1 cellular context compared by ENCODE assay signal in genomic region chr9:113275147-113276131, GRCh38.
TF ChIP-seq lines count a peak whose summit lies in the region.

CDC26 (minus strand) TSS chr9:113275572; CDS start chr9:113272507, 3,065 bp downstream.
PRPF4 (plus strand) TSS chr9:113275658; CDS start chr9:113275744, 86 bp downstream.

TF ChIP-seq in WTC11, 78 proteins besides CTCF, POLR2A, EP300 and RAD21 (continued from another document):
- TF ChIP-seq GABPB1 (CRISPR knock-in tag; IDR thresholded peaks at IDR 0.05) (peak; percentile 69), ZNF425 (CRISPR knock-in tag; conservative IDR thresholded peaks at IDR 0.05) (no peak), JUN (CRISPR knock-in tag; IDR thresholded peaks at IDR 0.05) (peak; percentile 61; the same call in 1 of the 2 replicates), NR2C2 (CRISPR knock-in tag; IDR thresholded peaks at IDR 0.05) (peak; percentile 81), CREM (CRISPR knock-in tag; IDR thresholded peaks at IDR 0.05) (peak; percentile 96), EMX1 (CRISPR knock-in tag; IDR thresholded peaks at IDR 0.05) (no peak), IRF1 (CRISPR knock-in tag; IDR thresholded peaks at IDR 0.05) (no peak), SMAD3 (CRISPR knock-in tag; IDR thresholded peaks at IDR 0.05; ENCODE audit: borderline replicate concordance) (no peak; the same call in 1 of the 2 replicates), E2F4 (CRISPR knock-in tag; IDR thresholded peaks at IDR 0.05; ENCODE audit: borderline replicate concordance, low read depth) (no peak), ZNF317 (CRISPR knock-in tag; IDR thresholded peaks at IDR 0.05; ENCODE audit: borderline replicate concordance, low read depth) (no peak), NFATC4 (CRISPR knock-in tag; IDR thresholded peaks at IDR 0.05) (no peak), TEAD1 (CRISPR knock-in tag; IDR thresholded peaks at IDR 0.05) (peak; percentile 77; the same call in 1 of the 2 replicates), PRRX2 (CRISPR knock-in tag; IDR thresholded peaks at IDR 0.05) (no peak), ATF1 (CRISPR knock-in tag; IDR thresholded peaks at IDR 0.05) (no peak), OVOL2 (CRISPR knock-in tag; IDR thresholded peaks at IDR 0.05; ENCODE audit: borderline replicate concordance) (no peak), MXD4 (CRISPR knock-in tag; IDR thresholded peaks at IDR 0.05; ENCODE audit: borderline replicate concordance) (no peak), SP1 (CRISPR knock-in tag; conservative IDR thresholded peaks at IDR 0.05) (peak; percentile 84), FOXJ3 (CRISPR knock-in tag; IDR thresholded peaks at IDR 0.05; ENCODE audit: borderline replicate concordance) (no peak), ATF3 (CRISPR knock-in tag; conservative IDR thresholded peaks at IDR 0.05) (no peak)
- TF ChIP-seq, protein P1, sequence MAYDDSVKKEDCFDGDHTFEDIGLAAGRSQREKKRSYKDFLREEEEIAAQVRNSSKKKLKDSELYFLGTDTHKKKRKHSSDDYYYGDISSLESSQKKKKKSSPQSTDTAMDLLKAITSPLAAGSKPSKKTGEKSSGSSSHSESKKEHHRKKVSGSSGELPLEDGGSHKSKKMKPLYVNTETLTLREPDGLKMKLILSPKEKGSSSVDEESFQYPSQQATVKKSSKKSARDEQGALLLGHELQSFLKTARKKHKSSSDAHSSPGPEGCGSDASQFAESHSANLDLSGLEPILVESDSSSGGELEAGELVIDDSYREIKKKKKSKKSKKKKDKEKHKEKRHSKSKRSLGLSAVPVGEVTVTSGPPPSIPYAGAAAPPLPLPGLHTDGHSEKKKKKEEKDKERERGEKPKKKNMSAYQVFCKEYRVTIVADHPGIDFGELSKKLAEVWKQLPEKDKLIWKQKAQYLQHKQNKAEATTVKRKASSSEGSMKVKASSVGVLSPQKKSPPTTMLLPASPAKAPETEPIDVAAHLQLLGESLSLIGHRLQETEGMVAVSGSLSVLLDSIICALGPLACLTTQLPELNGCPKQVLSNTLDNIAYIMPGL (CRISPR knock-in tag; IDR thresholded peaks at IDR 0.05) = 0 out of 2 replicates have a peak, but pooled peaks have one; percentile 23
- TF ChIP-seq, protein P2, sequence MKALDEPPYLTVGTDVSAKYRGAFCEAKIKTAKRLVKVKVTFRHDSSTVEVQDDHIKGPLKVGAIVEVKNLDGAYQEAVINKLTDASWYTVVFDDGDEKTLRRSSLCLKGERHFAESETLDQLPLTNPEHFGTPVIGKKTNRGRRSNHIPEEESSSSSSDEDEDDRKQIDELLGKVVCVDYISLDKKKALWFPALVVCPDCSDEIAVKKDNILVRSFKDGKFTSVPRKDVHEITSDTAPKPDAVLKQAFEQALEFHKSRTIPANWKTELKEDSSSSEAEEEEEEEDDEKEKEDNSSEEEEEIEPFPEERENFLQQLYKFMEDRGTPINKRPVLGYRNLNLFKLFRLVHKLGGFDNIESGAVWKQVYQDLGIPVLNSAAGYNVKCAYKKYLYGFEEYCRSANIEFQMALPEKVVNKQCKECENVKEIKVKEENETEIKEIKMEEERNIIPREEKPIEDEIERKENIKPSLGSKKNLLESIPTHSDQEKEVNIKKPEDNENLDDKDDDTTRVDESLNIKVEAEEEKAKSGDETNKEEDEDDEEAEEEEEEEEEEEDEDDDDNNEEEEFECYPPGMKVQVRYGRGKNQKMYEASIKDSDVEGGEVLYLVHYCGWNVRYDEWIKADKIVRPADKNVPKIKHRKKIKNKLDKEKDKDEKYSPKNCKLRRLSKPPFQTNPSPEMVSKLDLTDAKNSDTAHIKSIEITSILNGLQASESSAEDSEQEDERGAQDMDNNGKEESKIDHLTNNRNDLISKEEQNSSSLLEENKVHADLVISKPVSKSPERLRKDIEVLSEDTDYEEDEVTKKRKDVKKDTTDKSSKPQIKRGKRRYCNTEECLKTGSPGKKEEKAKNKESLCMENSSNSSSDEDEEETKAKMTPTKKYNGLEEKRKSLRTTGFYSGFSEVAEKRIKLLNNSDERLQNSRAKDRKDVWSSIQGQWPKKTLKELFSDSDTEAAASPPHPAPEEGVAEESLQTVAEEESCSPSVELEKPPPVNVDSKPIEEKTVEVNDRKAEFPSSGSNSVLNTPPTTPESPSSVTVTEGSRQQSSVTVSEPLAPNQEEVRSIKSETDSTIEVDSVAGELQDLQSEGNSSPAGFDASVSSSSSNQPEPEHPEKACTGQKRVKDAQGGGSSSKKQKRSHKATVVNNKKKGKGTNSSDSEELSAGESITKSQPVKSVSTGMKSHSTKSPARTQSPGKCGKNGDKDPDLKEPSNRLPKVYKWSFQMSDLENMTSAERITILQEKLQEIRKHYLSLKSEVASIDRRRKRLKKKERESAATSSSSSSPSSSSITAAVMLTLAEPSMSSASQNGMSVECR (CRISPR knock-in tag; IDR thresholded peaks at IDR 0.05; ENCODE audit: borderline replicate concordance) = 0 out of 2 replicates have a peak, but pooled peaks have one; percentile 51
- TF ChIP-seq, protein P3, sequence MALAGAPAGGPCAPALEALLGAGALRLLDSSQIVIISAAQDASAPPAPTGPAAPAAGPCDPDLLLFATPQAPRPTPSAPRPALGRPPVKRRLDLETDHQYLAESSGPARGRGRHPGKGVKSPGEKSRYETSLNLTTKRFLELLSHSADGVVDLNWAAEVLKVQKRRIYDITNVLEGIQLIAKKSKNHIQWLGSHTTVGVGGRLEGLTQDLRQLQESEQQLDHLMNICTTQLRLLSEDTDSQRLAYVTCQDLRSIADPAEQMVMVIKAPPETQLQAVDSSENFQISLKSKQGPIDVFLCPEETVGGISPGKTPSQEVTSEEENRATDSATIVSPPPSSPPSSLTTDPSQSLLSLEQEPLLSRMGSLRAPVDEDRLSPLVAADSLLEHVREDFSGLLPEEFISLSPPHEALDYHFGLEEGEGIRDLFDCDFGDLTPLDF (CRISPR knock-in tag; IDR thresholded peaks at IDR 0.05) = no peak
- TF ChIP-seq, protein P4, sequence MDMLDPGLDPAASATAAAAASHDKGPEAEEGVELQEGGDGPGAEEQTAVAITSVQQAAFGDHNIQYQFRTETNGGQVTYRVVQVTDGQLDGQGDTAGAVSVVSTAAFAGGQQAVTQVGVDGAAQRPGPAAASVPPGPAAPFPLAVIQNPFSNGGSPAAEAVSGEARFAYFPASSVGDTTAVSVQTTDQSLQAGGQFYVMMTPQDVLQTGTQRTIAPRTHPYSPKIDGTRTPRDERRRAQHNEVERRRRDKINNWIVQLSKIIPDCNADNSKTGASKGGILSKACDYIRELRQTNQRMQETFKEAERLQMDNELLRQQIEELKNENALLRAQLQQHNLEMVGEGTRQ (CRISPR knock-in tag; IDR thresholded peaks at IDR 0.05) = no peak
- TF ChIP-seq, protein P5, sequence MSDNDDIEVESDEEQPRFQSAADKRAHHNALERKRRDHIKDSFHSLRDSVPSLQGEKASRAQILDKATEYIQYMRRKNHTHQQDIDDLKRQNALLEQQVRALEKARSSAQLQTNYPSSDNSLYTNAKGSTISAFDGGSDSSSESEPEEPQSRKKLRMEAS (CRISPR knock-in tag; IDR thresholded peaks at IDR 0.05) = peak; percentile 89; the same call in 1 of the 2 replicates
- TF ChIP-seq, protein P6, sequence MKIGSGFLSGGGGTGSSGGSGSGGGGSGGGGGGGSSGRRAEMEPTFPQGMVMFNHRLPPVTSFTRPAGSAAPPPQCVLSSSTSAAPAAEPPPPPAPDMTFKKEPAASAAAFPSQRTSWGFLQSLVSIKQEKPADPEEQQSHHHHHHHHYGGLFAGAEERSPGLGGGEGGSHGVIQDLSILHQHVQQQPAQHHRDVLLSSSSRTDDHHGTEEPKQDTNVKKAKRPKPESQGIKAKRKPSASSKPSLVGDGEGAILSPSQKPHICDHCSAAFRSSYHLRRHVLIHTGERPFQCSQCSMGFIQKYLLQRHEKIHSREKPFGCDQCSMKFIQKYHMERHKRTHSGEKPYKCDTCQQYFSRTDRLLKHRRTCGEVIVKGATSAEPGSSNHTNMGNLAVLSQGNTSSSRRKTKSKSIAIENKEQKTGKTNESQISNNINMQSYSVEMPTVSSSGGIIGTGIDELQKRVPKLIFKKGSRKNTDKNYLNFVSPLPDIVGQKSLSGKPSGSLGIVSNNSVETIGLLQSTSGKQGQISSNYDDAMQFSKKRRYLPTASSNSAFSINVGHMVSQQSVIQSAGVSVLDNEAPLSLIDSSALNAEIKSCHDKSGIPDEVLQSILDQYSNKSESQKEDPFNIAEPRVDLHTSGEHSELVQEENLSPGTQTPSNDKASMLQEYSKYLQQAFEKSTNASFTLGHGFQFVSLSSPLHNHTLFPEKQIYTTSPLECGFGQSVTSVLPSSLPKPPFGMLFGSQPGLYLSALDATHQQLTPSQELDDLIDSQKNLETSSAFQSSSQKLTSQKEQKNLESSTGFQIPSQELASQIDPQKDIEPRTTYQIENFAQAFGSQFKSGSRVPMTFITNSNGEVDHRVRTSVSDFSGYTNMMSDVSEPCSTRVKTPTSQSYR (CRISPR knock-in tag; IDR thresholded peaks at IDR 0.05) = no peak
